20 cellular contexts compared by ENCODE assay signal in the genomic region with DNA sequence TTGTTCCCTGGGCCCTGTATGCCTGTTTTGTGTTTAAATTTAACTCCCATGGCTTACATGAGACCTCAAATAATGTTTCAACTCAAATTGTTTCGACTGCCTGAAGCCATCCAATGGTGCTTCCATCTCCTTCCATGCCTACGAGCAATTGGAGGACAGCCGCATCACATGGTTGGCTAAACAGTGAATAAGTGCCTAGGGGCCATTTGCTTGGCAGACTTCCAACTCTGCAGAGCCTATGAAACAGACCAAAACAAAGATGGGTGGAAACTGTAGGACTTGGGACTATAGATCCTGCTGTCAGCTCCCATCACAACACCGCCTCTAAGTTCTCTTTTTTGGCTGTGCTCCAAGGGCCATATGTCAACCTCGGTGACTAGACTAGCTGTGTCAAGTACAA.
DNase-seq lines count a peak whose midpoint lies in the region; ATAC-seq and TF ChIP-seq lines count a peak whose summit lies in the region.
"Had no signal": no experiment of that assay in that cellular context is flagged by ENCODE, and none has a peak within 500 bp of the region (broad histone marks: within the 10 kb centered on the region; RNA-seq: fewer than 3 reads in every experiment).

No MANE protein-coding gene starts in this region.

- H3K79me2 ChIP-seq in hepatocyte, result peaks cover 64% of the 10 kb centered on the region

- H3K4me1 ChIP-seq in hepatocyte (ENCODE audit: insufficient read depth) (no peaks in the 10 kb centered on the region), right cardiac atrium (ENCODE audit: control insufficient read depth, insufficient read depth, low read length) (peaks cover 25% of the 10 kb centered on the region)
- H3K4me1 ChIP-seq in effector memory CD4-positive, alpha-beta T cell (ENCODE audit: control insufficient read depth, insufficient read depth, low read length, poor library complexity, severe bottlenecking), result no peaks in the 10 kb centered on the region

- WGBS in hepatocyte (ENCODE audit: low lambda C conversion rate, missing lambda C conversion rate), result 75% methylated on average over 5 of the region's 5 CpGs
- 74% methylated on average over 5 of the region's 5 CpGs for WGBS in right cardiac atrium

- no peak overlapping the region for H3K4me3 ChIP-seq in hepatocyte
- no peak overlapping the region for H3K4me3 ChIP-seq in effector memory CD4-positive, alpha-beta T cell (ENCODE audit: insufficient read depth, low read depth, low read length, poor library complexity, severe bottlenecking)
- H3K4me3 ChIP-seq in right cardiac atrium (ENCODE audit: low read length), result no peak overlapping the region
- H3K4me3 ChIP-seq: right atrium auricular region had no signal

- H3K4me2 ChIP-seq in hepatocyte, result no peak overlapping the region

- H3K9me3 ChIP-seq in hepatocyte (ENCODE audit: low read depth), result no peaks in the 10 kb centered on the region
- no peaks in the 10 kb centered on the region for H3K9me3 ChIP-seq in effector memory CD4-positive, alpha-beta T cell (ENCODE audit: control insufficient read depth, low read length)
- H3K9me3 ChIP-seq in right cardiac atrium (ENCODE audit: control insufficient read depth, low read length), result no peaks in the 10 kb centered on the region

- H3K9me2 ChIP-seq in hepatocyte (replicated peaks; ENCODE audit: insufficient read depth), result no peaks in the 10 kb centered on the region

- no peak overlapping the region for H3K27ac ChIP-seq in hepatocyte
- H3K27ac ChIP-seq in effector memory CD4-positive, alpha-beta T cell (ENCODE audit: insufficient read depth, low read length, poor library complexity, severe bottlenecking), result no peak overlapping the region
- H3K27ac ChIP-seq in right cardiac atrium (ENCODE audit: low read length), result no peak overlapping the region
- H3K27ac ChIP-seq: right atrium auricular region had no signal

- H3K27me3 ChIP-seq in hepatocyte (no peaks in the 10 kb centered on the region), right cardiac atrium (ENCODE audit: control insufficient read depth, insufficient read depth) (no peaks in the 10 kb centered on the region)
- H3K27me3 ChIP-seq in effector memory CD4-positive, alpha-beta T cell (replicated peaks; ENCODE audit: control insufficient read depth, insufficient read depth, low read length, poor library complexity, severe bottlenecking), result no peaks in the 10 kb centered on the region
- H3K27me3 ChIP-seq: right atrium auricular region had no signal

- DNase-seq in DMS 273 (lab: John Stamatoyannopoulos, UW; ENCODE audit: unreplicated experiment) (peak; percentile 67), M059J (ENCODE audit: low read depth) (peak; percentile 40), NCI-H748 (lab: John Stamatoyannopoulos, UW; ENCODE audit: unreplicated experiment) (peak; percentile 96), hepatocyte (ENCODE audit: low spot score) (peak; percentile 13), right cardiac atrium (no peak), posterior vena cava (ENCODE audit: low spot score) (no peak), NCI-H1092 treated with DMSO at 0.1 percent for 48 hours (lab: John Stamatoyannopoulos, UW) (no peak)
- no peak for DNase-seq in effector memory CD4-positive, alpha-beta T cell
- DNase-seq: activated CD4-positive, alpha-beta T cell treated with anti-CD3 and anti-CD28 coated beads, Interleukin-2, amount 50 U/mL, for 48 hours; activated T-cell treated with anti-CD3 and anti-CD28 coated beads, Interleukin-2, amount 50 U/mL, for 24 hours; HCEC 1CT; head of caudate nucleus; islet precursor cell; mesendoderm; NCI-H510A treated with DMSO at 0.1 percent for 48 hours; stimulated activated CD4-positive, alpha-beta T cell treated with anti-CD3 and anti-CD28 coated beads, Interleukin-1b, Interleukin-23, amount 100 ng/mL, for 48 hours had no signal

- intact Hi-C loops in right cardiac atrium (cut with DNase I), result no loop called here
- intact Hi-C loops in posterior vena cava (cut with DNase I), result no loop called here

- no peaks in the 10 kb centered on the region for H3K36me3 ChIP-seq in hepatocyte (replicated peaks; ENCODE audit: insufficient read depth, low read depth)
- H3K36me3 ChIP-seq in effector memory CD4-positive, alpha-beta T cell (ENCODE audit: control insufficient read depth, insufficient read depth, low read length), result no peaks in the 10 kb centered on the region
- H3K36me3 ChIP-seq: right atrium auricular region had no signal

- no peak for TF ChIP-seq CTCF in hepatocyte (IDR thresholded peaks at IDR 0.05; ENCODE audit: poor library complexity)

- no peak for ATAC-seq in right cardiac atrium
- ATAC-seq: activated naive CD4-positive, alpha-beta T cell treated with anti-CD3 and anti-CD28 coated beads, Interleukin-2, amount 50 U/mL, for 72 hours; esophagus mucosa; Panc1 had no signal

- H2AFZ ChIP-seq in hepatocyte, result no peak overlapping the region

- H4K20me1 ChIP-seq in hepatocyte (ENCODE audit: insufficient read depth, poor library complexity, severe bottlenecking), result no peaks in the 10 kb centered on the region

Comparison
In these comparisons a context has a peak if more than half of its experiments do, and no peak if none do; other contexts are left out.
1. DNase-seq: peak in DMS 273 (single experiment), M059J (single experiment), NCI-H748 (single experiment) and hepatocyte (single experiment); none in effector memory CD4-positive, alpha-beta T cell (0 of 3), right cardiac atrium (0 of 3), posterior vena cava (single experiment) and NCI-H1092 treated with DMSO at 0.1 percent for 48 hours (single experiment).